In genomic region chr6:85298553-85298952, GRCh38 we compare ENCODE assay signal across 21 cellular contexts.
"Had no signal": no experiment of that assay in that cellular context is flagged by ENCODE, and none has a peak within 500 bp of the region (broad histone marks: within the 10 kb centered on the region; RNA-seq: fewer than 3 reads in every experiment).

No MANE protein-coding gene starts in this region.

- H3K36me3 Mint-ChIP-seq: memory B cell; naive thymus-derived CD4-positive, alpha-beta T cell; natural killer cell had no signal

- DNase-seq: colonic mucosa; cortex of kidney; effector CD8-positive, alpha-beta T cell; effector memory CD8-positive, alpha-beta T cell; endodermal cell; foreskin melanocyte; gastrocnemius medialis; glutamatergic neuron; head of caudate nucleus; heart right ventricle; hippocampal formation; left cardiac atrium; left lung; left ventricle myocardium superior; lower lobe of right lung; mesendoderm; midbrain; naive thymus-derived CD4-positive, alpha-beta T cell; natural killer cell had no signal

- H3K4me3 ChIP-seq: colonic mucosa, gastrocnemius medialis, heart right ventricle, left lung, lower lobe of right lung had no signal

- H3K27ac ChIP-seq: colonic mucosa, gastrocnemius medialis, heart right ventricle, left lung, lower lobe of right lung had no signal

- H3K27me3 Mint-ChIP-seq: dendritic cell treated with granulocyte-macrophage colony-stimulating factor and Interleukin-4, amounts not matched to agents 40 ng/mL and 50 ng/mL, for 4 days; memory B cell had no signal

- H3K4me3 Mint-ChIP-seq: dendritic cell treated with granulocyte-macrophage colony-stimulating factor and Interleukin-4, amounts not matched to agents 40 ng/mL and 50 ng/mL, for 4 days; effector memory CD8-positive, alpha-beta T cell; endodermal cell; memory B cell; naive thymus-derived CD4-positive, alpha-beta T cell; natural killer cell had no signal

- H3K36me3 ChIP-seq: colonic mucosa, gastrocnemius medialis, heart right ventricle, left lung, lower lobe of right lung had no signal

- H3K4me1 ChIP-seq: colonic mucosa, gastrocnemius medialis, heart right ventricle, left lung, lower lobe of right lung had no signal

- H3K4me1 Mint-ChIP-seq: endodermal cell; memory B cell; naive thymus-derived CD4-positive, alpha-beta T cell; natural killer cell had no signal

- H3K27ac Mint-ChIP-seq: dendritic cell treated with granulocyte-macrophage colony-stimulating factor and Interleukin-4, amounts not matched to agents 40 ng/mL and 50 ng/mL, for 4 days; effector memory CD8-positive, alpha-beta T cell; endodermal cell; memory B cell; naive thymus-derived CD4-positive, alpha-beta T cell; natural killer cell had no signal

- H3K27me3 ChIP-seq: colonic mucosa, gastrocnemius medialis, heart right ventricle, left lung had no signal

- H3K9me3 Mint-ChIP-seq: dendritic cell treated with granulocyte-macrophage colony-stimulating factor and Interleukin-4, amounts not matched to agents 40 ng/mL and 50 ng/mL, for 4 days; effector memory CD8-positive, alpha-beta T cell; endodermal cell; memory B cell had no signal

- H3K9me3 ChIP-seq: colonic mucosa, gastrocnemius medialis, heart right ventricle, left lung, lower lobe of right lung had no signal
